In genomic region chr3:64293121-64293520, GRCh38 we compare ENCODE assay signal across 24 cellular contexts.
"Had no signal": no experiment of that assay in that cellular context is flagged by ENCODE, and none has a peak within 500 bp of the region (broad histone marks: within the 10 kb centered on the region; RNA-seq: fewer than 3 reads in every experiment).

No MANE protein-coding gene starts in this region.

- H3K9me3 Mint-ChIP-seq: stimulated activated effector memory CD8-positive, alpha-beta T cell treated with anti-CD3 and anti-CD28 coated beads, Interleukin-12 subunit alpha, Interleukin-12 subunit beta, amount 100 ng/mL, for 72 hours had no signal

- H3K9me3 ChIP-seq: pancreas, right lobe of liver, sigmoid colon, thoracic aorta, thyroid gland had no signal

- H3K4me1 Mint-ChIP-seq: naive thymus-derived CD4-positive, alpha-beta T cell; natural killer cell; neural progenitor cell; stimulated activated effector memory CD8-positive, alpha-beta T cell treated with anti-CD3 and anti-CD28 coated beads, Interleukin-12 subunit alpha, Interleukin-12 subunit beta, amount 100 ng/mL, for 72 hours; stimulated activated naive B cell treated with anti-CD40 and anti-IgM and Interleukin-4, amounts not matched to agents 10 μg/mL and 1 μg/mL and 100 μg/mL, for 72 hours had no signal

- H3K36me3 ChIP-seq: neural progenitor cell, pancreas, right lobe of liver, sigmoid colon, stomach, thoracic aorta, thyroid gland, tibial nerve, upper lobe of left lung had no signal

- H3K4me3 ChIP-seq: neural progenitor cell, pancreas, psoas muscle, right lobe of liver, sigmoid colon, stomach, thoracic aorta, thyroid gland, tibial nerve, upper lobe of left lung had no signal

- H3K9ac ChIP-seq: neural progenitor cell had no signal

- H3K27ac ChIP-seq: neural progenitor cell, pancreas, psoas muscle, right lobe of liver, thoracic aorta, thyroid gland had no signal

- H3K27me3 ChIP-seq: neural progenitor cell, pancreas, right lobe of liver, sigmoid colon, stomach, thyroid gland, tibial nerve, upper lobe of left lung had no signal

- DNase-seq: naive thymus-derived CD4-positive, alpha-beta T cell; natural killer cell; pancreas; psoas muscle; right lobe of liver; sigmoid colon; small intestine; stimulated activated CD4-positive, alpha-beta T cell treated with anti-CD3 and anti-CD28 coated beads, Interleukin-15, amount 100 ng/mL, for 24 hours; stimulated activated CD4-positive, alpha-beta T cell treated with anti-CD3 and anti-CD28 coated beads, Interleukin-2, amount 100 ng/mL, for 24 hours; stimulated activated CD4-positive, alpha-beta T cell treated with anti-CD3 and anti-CD28 coated beads, Interleukin-2, amount 100 ng/mL, for 48 hours; stimulated activated CD4-positive, alpha-beta T cell treated with anti-CD3 and anti-CD28 coated beads, Interleukin-4, amount 100 ng/mL, for 24 hours; stimulated activated naive B cell treated with anti-CD40 and anti-IgM and Interleukin-4, amounts not matched to agents 10 μg/mL and 1 μg/mL and 100 μg/mL, for 72 hours; stimulated activated naive CD4-positive, alpha-beta T cell treated with Interleukin-2 at 50 U/mL for 16 hours; stomach; thyroid gland; trophoblast cell; upper lobe of left lung had no signal

- H3K4me3 Mint-ChIP-seq: naive thymus-derived CD4-positive, alpha-beta T cell; natural killer cell; nephron; neural progenitor cell; stimulated activated effector memory CD8-positive, alpha-beta T cell treated with anti-CD3 and anti-CD28 coated beads, Interleukin-12 subunit alpha, Interleukin-12 subunit beta, amount 100 ng/mL, for 72 hours; stimulated activated naive B cell treated with anti-CD40 and anti-IgM and Interleukin-4, amounts not matched to agents 10 μg/mL and 1 μg/mL and 100 μg/mL, for 72 hours; stimulated activated naive CD8-positive, alpha-beta T cell treated with anti-CD3 and anti-CD28 coated beads, Interleukin-15, Interleukin-2, amounts not matched to agents 100 ng/mL and 50 ng/mL, for 24 hours had no signal

- H3K27me3 Mint-ChIP-seq: progenitor cell of endocrine pancreas; stimulated activated naive B cell treated with anti-CD40 and anti-IgM and Interleukin-4, amounts not matched to agents 10 μg/mL and 1 μg/mL and 100 μg/mL, for 72 hours had no signal

- H3K27ac Mint-ChIP-seq: naive thymus-derived CD4-positive, alpha-beta T cell; natural killer cell; nephron; neural progenitor cell; progenitor cell of endocrine pancreas; stimulated activated effector memory CD8-positive, alpha-beta T cell treated with anti-CD3 and anti-CD28 coated beads, Interleukin-12 subunit alpha, Interleukin-12 subunit beta, amount 100 ng/mL, for 72 hours; stimulated activated naive B cell treated with anti-CD40 and anti-IgM and Interleukin-4, amounts not matched to agents 10 μg/mL and 1 μg/mL and 100 μg/mL, for 72 hours; stimulated activated naive CD8-positive, alpha-beta T cell treated with anti-CD3 and anti-CD28 coated beads, Interleukin-15, Interleukin-2, amounts not matched to agents 100 ng/mL and 50 ng/mL, for 24 hours had no signal

- ATAC-seq: naive thymus-derived CD4-positive, alpha-beta T cell; natural killer cell; pancreas; psoas muscle; right lobe of liver; stimulated activated effector memory CD8-positive, alpha-beta T cell treated with anti-CD3 and anti-CD28 coated beads, Interleukin-12 subunit alpha, Interleukin-12 subunit beta, amount 100 ng/mL, for 72 hours; stimulated activated naive B cell treated with anti-CD40 and anti-IgM and Interleukin-4, amounts not matched to agents 10 μg/mL and 1 μg/mL and 100 μg/mL, for 72 hours had no signal

- H3K36me3 Mint-ChIP-seq: natural killer cell; neural progenitor cell; stimulated activated effector memory CD8-positive, alpha-beta T cell treated with anti-CD3 and anti-CD28 coated beads, Interleukin-12 subunit alpha, Interleukin-12 subunit beta, amount 100 ng/mL, for 72 hours; stimulated activated naive B cell treated with anti-CD40 and anti-IgM and Interleukin-4, amounts not matched to agents 10 μg/mL and 1 μg/mL and 100 μg/mL, for 72 hours had no signal

- H3K4me1 ChIP-seq: neural progenitor cell, pancreas, psoas muscle, right lobe of liver had no signal
